ENCODE assay signal across 18 cellular contexts in the genomic region with DNA sequence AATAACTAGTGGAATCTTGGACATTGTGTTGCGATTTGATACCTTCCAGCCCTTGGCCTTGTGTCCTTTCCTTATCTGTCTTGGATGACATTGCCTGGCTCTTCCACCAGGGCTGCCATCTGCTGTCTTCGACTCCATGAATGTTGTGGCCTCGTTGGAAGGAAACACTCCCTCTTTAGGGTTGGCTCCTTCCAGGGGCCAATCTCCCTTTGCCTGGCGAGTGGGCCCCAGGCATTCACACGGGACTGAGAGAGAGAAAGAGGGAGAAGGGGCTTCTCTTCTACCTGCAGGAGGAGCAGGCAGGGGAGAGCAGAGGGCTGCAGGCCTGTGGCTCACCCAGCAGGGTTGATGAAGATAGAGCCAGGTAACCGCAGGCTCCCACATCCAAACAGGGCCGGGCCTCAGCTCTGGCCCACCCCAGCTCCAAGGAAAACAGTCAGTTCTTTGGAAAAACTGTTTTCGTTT. TPM values are rescaled to one million over a fixed set of nuclear protein-coding genes. Genes with fewer than 3 reads are reported as not detected.
DNase-seq lines count a peak whose midpoint lies in the region; ATAC-seq and TF ChIP-seq lines count a peak whose summit lies in the region.
"Had no signal": no experiment of that assay in that cellular context is flagged by ENCODE, and none has a peak within 500 bp of the region (broad histone marks: within the 10 kb centered on the region; RNA-seq: fewer than 3 reads in every experiment).

No MANE protein-coding gene starts in this region.

- H3K4me3 ChIP-seq in GM23248: no peak overlapping the region
- no peak overlapping the region for H3K4me3 ChIP-seq in adipocyte (ENCODE audit: low read length)
- no peak overlapping the region for H3K4me3 ChIP-seq in gastroesophageal sphincter
- no peak overlapping the region for H3K4me3 ChIP-seq in gastrocnemius medialis
- H3K4me3 ChIP-seq: adrenal gland had no signal

- no peak for TF ChIP-seq POLR2A in gastroesophageal sphincter (IDR thresholded peaks at IDR 0.05)
- no peak for TF ChIP-seq POLR2A in gastrocnemius medialis (IDR thresholded peaks at IDR 0.05)

- H3K27me3 ChIP-seq in GM23248 (replicated peaks; ENCODE audit: insufficient read depth) (no peaks in the 10 kb centered on the region), adipocyte (replicated peaks; ENCODE audit: control insufficient read depth, insufficient read depth, low read length) (no peaks in the 10 kb centered on the region), gastroesophageal sphincter (no peaks in the 10 kb centered on the region), gastrocnemius medialis (no peaks in the 10 kb centered on the region)

- no peaks in the 10 kb centered on the region for H4K20me1 ChIP-seq in GM23248 (ENCODE audit: insufficient read depth)

- DNase-seq in GM23248: no peak
- no peak for DNase-seq in adipocyte (ENCODE audit: low read depth)
- DNase-seq in gastrocnemius medialis: no peak
- DNase-seq in HK-2 (ENCODE audit: unreplicated experiment): no peak
- no peak for DNase-seq in globus pallidus (ENCODE audit: low spot score)
- DNase-seq: activated CD4-positive, alpha-beta T cell treated with anti-CD3 and anti-CD28 coated beads, Interleukin-2, amount 50 U/mL, for 1 hour; activated T-cell treated with anti-CD3 and anti-CD28 coated beads, Interleukin-2, amount 50 U/mL, for 48 hours; kidney glomerular epithelial cell; natural killer cell; NCI-H1048; NCI-H226; stimulated activated naive CD8-positive, alpha-beta T cell treated with anti-CD3 and anti-CD28 coated beads, Interleukin-15, Interleukin-2, amounts not matched to agents 100 U/mL and 50 U/mL, for 24 hours; T-helper 17 cell had no signal

- in situ Hi-C loops in GM23248 (cut with MboI): no loop called here
- in situ Hi-C loops in gastrocnemius medialis (cut with MboI; ENCODE audit: low sequenced_read_pairs in 4 of 4): loop anchor here in 3 of 4 donors (5.0 kb wide), 1 partner anchor 43 kb away; no protein-coding TSS in a partner anchor

- no peaks in the 10 kb centered on the region for H3K36me3 ChIP-seq in GM23248 (ENCODE audit: low read depth)
- no peaks in the 10 kb centered on the region for H3K36me3 ChIP-seq in adipocyte (ENCODE audit: control insufficient read depth, insufficient read depth, low read length, severe bottlenecking)
- no peaks in the 10 kb centered on the region for H3K36me3 ChIP-seq in gastroesophageal sphincter
- no peaks in the 10 kb centered on the region for H3K36me3 ChIP-seq in gastrocnemius medialis
- H3K36me3 ChIP-seq: adrenal gland had no signal

- H3K9ac ChIP-seq in GM23248 (no peak overlapping the region), adipocyte (ENCODE audit: low read length) (peak overlapping the region; percentile 42)

- peaks cover 11% of the 10 kb centered on the region; the same call in 1 of the 2 replicates for H3K4me1 ChIP-seq in GM23248 (ENCODE audit: insufficient read depth)
- H3K4me1 ChIP-seq in adipocyte (ENCODE audit: control insufficient read depth, insufficient read depth, low read length): peaks cover 21% of the 10 kb centered on the region
- H3K4me1 ChIP-seq in gastroesophageal sphincter: peaks cover 0 to 17% (median 0%) of the 10 kb centered on the region in 3 donors
- H3K4me1 ChIP-seq in gastrocnemius medialis: peaks cover 4 to 20% of the 10 kb centered on the region in 2 donors

- no peak overlapping the region for H3K4me2 ChIP-seq in GM23248 (ENCODE audit: unreplicated experiment)

- intact Hi-C loops in gastrocnemius medialis (cut with DNase I; ENCODE audit: low total_unique reads): loop anchor here (1.0 to 5.0 kb wide), 3 partner anchors 44 to 228 kb away; no protein-coding TSS in a partner anchor

- no peaks in the 10 kb centered on the region for H3K79me2 ChIP-seq in GM23248 (ENCODE audit: insufficient read depth)

- no peaks in the 10 kb centered on the region for H3K9me2 ChIP-seq in GM23248 (ENCODE audit: insufficient read depth)

- 79 to 90% methylated on average over 8 of the region's 8 CpGs for WGBS in GM23248 (ENCODE audit: low coverage in 1 of 2, low lambda C conversion rate in 2 of 2, missing lambda C conversion rate in 2 of 2), 2 experiments
- WGBS in gastroesophageal sphincter (ENCODE audit: low coverage in 1 of 2), 2 donors: 69 to 81% methylated on average over 3 to 4 of the region's 8 CpGs

- H2AFZ ChIP-seq in GM23248: 0 out of 2 replicates have a peak overlapping the region, but pooled peaks have one; percentile 69

- TF ChIP-seq CTCF in gastroesophageal sphincter (IDR thresholded peaks at IDR 0.05) (no peak), gastrocnemius medialis (IDR thresholded peaks at IDR 0.05 in 4 of 5, conservative IDR thresholded peaks at IDR 0.05 in 1 of 5) (no peak)

- ATAC-seq in gastroesophageal sphincter (no peak), gastrocnemius medialis (no peak), HG03039 (IDR thresholded peaks at IDR 0.05; ENCODE audit: unreplicated experiment) (no peak), HG02642 (IDR thresholded peaks at IDR 0.05; ENCODE audit: poor library complexity, unreplicated experiment) (no peak)
- ATAC-seq: natural killer cell; stimulated activated naive CD8-positive, alpha-beta T cell treated with anti-CD3 and anti-CD28 coated beads, Interleukin-15, Interleukin-2, amounts not matched to agents 100 U/mL and 50 U/mL, for 24 hours; T-helper 17 cell had no signal

- H3K9me3 ChIP-seq in GM23248 (ENCODE audit: low read depth) (no peaks in the 10 kb centered on the region), adipocyte (ENCODE audit: control insufficient read depth, low read length) (no peaks in the 10 kb centered on the region), gastroesophageal sphincter (no peaks in the 10 kb centered on the region), gastrocnemius medialis (no peaks in the 10 kb centered on the region)
- H3K9me3 ChIP-seq: adrenal gland had no signal

- H3K27ac ChIP-seq in GM23248 (no peak overlapping the region), gastroesophageal sphincter (peak overlapping the region in 3 of 4 donors; percentile 22 to 53 (median 45)), gastrocnemius medialis (peak overlapping the region; percentile 0 to 41 (median 8))

- H3F3A ChIP-seq in GM23248 (ENCODE audit: insufficient read depth): no peaks in the 10 kb centered on the region

- TF ChIP-seq EP300 in gastroesophageal sphincter (IDR thresholded peaks at IDR 0.05): no peak

RNA-seq across cellular contexts. Expression of gene FGF1, which starts 31.3 kb away (rescaled TPM):
- 9.2 and 13.8 TPM in 2 replicates for total RNA-seq in GM23248 (2014; rRNA removed; shearing (Covaris generic))
- polyA plus RNA-seq in GM23248 (2016; fragmentation: Nextera tagmentation; extraction: Ambion mirVana): 27.7 and 29.6 TPM in 2 replicates
- total RNA-seq in gastroesophageal sphincter (1 to 10 TPM in 3 of 4 donors, under 1 TPM in 1; 0.16 to 4.2 (median 2.9) TPM), gastrocnemius medialis (1 to 10 TPM in 2 of 4 donors, under 1 TPM in 2; 0.41 to 2.1 (median 1.2) TPM)
- total RNA-seq: natural killer cell, OCI-LY7, T-helper 17 cell had no signal
